In the genomic region with DNA sequence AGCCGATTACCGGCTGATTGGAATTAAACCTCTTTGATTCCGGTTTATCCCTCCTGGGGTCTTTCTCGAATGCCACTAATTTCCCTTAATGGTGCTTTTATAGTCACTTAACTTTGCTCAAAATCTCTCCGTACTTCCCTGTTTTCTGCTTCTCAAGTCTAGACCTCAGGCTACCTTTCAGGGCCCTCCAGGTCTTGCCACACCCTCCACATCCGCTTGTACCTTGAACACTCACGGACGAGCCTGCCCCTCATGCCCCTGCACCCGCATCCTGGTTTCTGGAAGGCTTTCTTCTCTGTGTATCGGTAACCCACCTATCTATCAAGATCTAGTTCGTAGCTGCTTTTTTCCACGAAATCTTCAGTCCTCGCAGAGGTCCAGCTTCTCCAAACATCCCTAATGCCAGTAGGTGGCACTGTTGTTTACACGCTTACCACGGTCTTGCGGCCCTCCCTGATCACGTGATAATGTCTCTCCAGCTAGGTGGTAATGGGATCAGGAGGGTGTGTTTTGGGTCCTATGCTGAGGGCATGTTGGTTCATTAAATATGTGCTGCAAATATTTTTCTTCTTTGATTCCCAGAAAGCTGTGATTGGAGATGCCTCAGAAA, we compare ENCODE assay signal across 8 cellular contexts. TPM values are rescaled to one million over a fixed set of nuclear protein-coding genes. Genes with fewer than 3 reads are reported as not detected.
DNase-seq lines count a peak whose midpoint lies in the region; ATAC-seq and TF ChIP-seq lines count a peak whose summit lies in the region.

No MANE protein-coding gene starts in this region.

- CTCF ChIA-PET in Calu3 (lab: Charles Lee) (interaction anchor here (1.0 to 1.5 kb wide), 6 partner anchors 11 to 301 kb away, joined by 3 to 10 read pairs (median 4); no protein-coding TSS in a partner anchor), SK-N-SH (lab: Yijun Ruan, JAX) (interaction anchor here (0.6 to 2.5 kb wide), 26 partner anchors 9 to 343 kb away, joined by 3 to 13 read pairs (median 5); no protein-coding TSS in a partner anchor)

- peak overlapping the region; percentile 33; the same call in 1 of the 2 replicates for H3K4me2 ChIP-seq in SK-N-SH

- ATAC-seq in GM21423 (IDR thresholded peaks at IDR 0.05; ENCODE audit: unreplicated experiment) (peak; percentile 52), GM21390 (IDR thresholded peaks at IDR 0.05; ENCODE audit: unreplicated experiment) (no peak)

- H3K9me3 ChIP-seq in SK-N-SH (no peaks in the 10 kb centered on the region), thyroid gland (no peaks in the 10 kb centered on the region)

- peaks cover 13% of the 10 kb centered on the region for H3K4me1 Mint-ChIP-seq in Calu3 (ENCODE audit: low read depth, unreplicated experiment)

- DNase-seq in Calu3, result peak; percentile 66
- DNase-seq in NCI-H1048 (lab: John Stamatoyannopoulos, UW), result peak; percentile 71
- DNase-seq in SK-N-SH, result peak; percentile 84
- DNase-seq in cardiac fibroblast (ENCODE audit: low read depth in 2 of 2), result peak; percentile 57 to 60
- peak; percentile 62 for DNase-seq in kidney tubule cell (ENCODE audit: low spot score)
- DNase-seq in thyroid gland, result peak; percentile 65 to 67

- no peaks in the 10 kb centered on the region for H3K79me2 ChIP-seq in SK-N-SH (ENCODE audit: insufficient read depth)

- peaks cover 14% of the 10 kb centered on the region for H3K27me3 Mint-ChIP-seq in Calu3 (ENCODE audit: unreplicated experiment)

- H3K27ac ChIP-seq in SK-N-SH (ENCODE audit: low read depth in 2 of 2, low read length in 1 of 2), result no peak overlapping the region
- no peak overlapping the region for H3K27ac ChIP-seq in thyroid gland

- H3K4me1 ChIP-seq in SK-N-SH (ENCODE audit: control insufficient read depth in 1 of 2, insufficient read depth in 2 of 2, low read depth in 1 of 2, low read length in 1 of 2), result no peaks in the 10 kb centered on the region; a peak in 1 of 4 replicates
- no peaks in the 10 kb centered on the region for H3K4me1 ChIP-seq in thyroid gland

- no peaks in the 10 kb centered on the region for H3K36me3 ChIP-seq in SK-N-SH (replicated peaks in 1 of 2; ENCODE audit: control insufficient read depth in 1 of 2, insufficient read depth in 2 of 2, low read length in 1 of 2)
- no peaks in the 10 kb centered on the region for H3K36me3 ChIP-seq in thyroid gland

- TF ChIP-seq CTCF in Calu3 (IDR thresholded peaks at IDR 0.05; ENCODE audit: unreplicated experiment) (peak; percentile 40), SK-N-SH (IDR thresholded peaks at IDR 0.05) (peak; percentile 67), cardiac fibroblast (IDR thresholded peaks at IDR 0.05; ENCODE audit: low read depth, low read length) (peak; percentile 53), thyroid gland (IDR thresholded peaks at IDR 0.05) (peak in 5 of 6 experiments; percentile 45 to 80 (median 76))

- peaks cover 35% of the 10 kb centered on the region; the same call in 1 of the 2 replicates for H3K27me3 ChIP-seq in SK-N-SH (ENCODE audit: insufficient read depth)
- no peaks in the 10 kb centered on the region for H3K27me3 ChIP-seq in thyroid gland

- peak overlapping the region; percentile 3 for H3K27ac Mint-ChIP-seq in Calu3 (ENCODE audit: unreplicated experiment)

- peak overlapping the region; percentile 9 for H3K4me3 Mint-ChIP-seq in Calu3 (ENCODE audit: low read depth, unreplicated experiment)

- TF ChIP-seq EP300 in SK-N-SH (IDR thresholded peaks at IDR 0.05; ENCODE audit: borderline replicate concordance in 1 of 2, low read depth in 1 of 2, low read length in 1 of 2), result no peak

- POLR2A ChIA-PET in SK-N-SH (lab: Yijun Ruan, JAX), result no interaction called here

- H3K4me3 ChIP-seq in SK-N-SH (ENCODE audit: low read depth in 2 of 2, low read length in 1 of 2) (peak overlapping the region in 1 of 2 experiments; percentile 29; a peak in 1 of 4 replicates), cardiac fibroblast (replicated peaks in 1 of 2; ENCODE audit: low read depth in 2 of 2, low read length in 2 of 2) (no peak overlapping the region), thyroid gland (replicated peaks in 1 of 3) (no peak overlapping the region)

- no peaks in the 10 kb centered on the region for H3K36me3 Mint-ChIP-seq in Calu3 (ENCODE audit: insufficient read depth, unreplicated experiment)

- WGBS in SK-N-SH (ENCODE audit: low lambda C conversion rate), result 13% methylated on average over 17 of the region's 17 CpGs
- 28 to 29% methylated on average over 17 of the region's 17 CpGs for WGBS in thyroid gland, 2 donors

- H3K9me3 Mint-ChIP-seq in Calu3 (ENCODE audit: low read depth, unreplicated experiment), result no peaks in the 10 kb centered on the region

- TF ChIP-seq RAD21 in SK-N-SH (IDR thresholded peaks at IDR 0.05; ENCODE audit: low read length), result peak; percentile 61

- no peak for TF ChIP-seq POLR2A in thyroid gland (IDR thresholded peaks at IDR 0.05)

- no peak overlapping the region for H2AFZ ChIP-seq in SK-N-SH (ENCODE audit: low read depth)

- no peaks in the 10 kb centered on the region for H3F3A ChIP-seq in SK-N-SH (replicated peaks; ENCODE audit: insufficient read depth)

- H4K20me1 ChIP-seq in SK-N-SH (ENCODE audit: insufficient read depth), result no peaks in the 10 kb centered on the region

- BruUV-seq in Calu3 (replicated peaks; lab: Mats Ljungman, UMichigan), result no TSS peak

- no peaks in the 10 kb centered on the region for H3K9me2 ChIP-seq in SK-N-SH

- intact Hi-C loops in Calu3 (cut with micrococcal nuclease; ENCODE audit: unreplicated experiment) (no loop called here), thyroid gland (cut with DNase I) (loop anchor here (2.0 kb wide), 1 partner anchor 33 kb away; no protein-coding TSS in a partner anchor)

- no peak overlapping the region for H3K9ac ChIP-seq in SK-N-SH

TF ChIP-seq in SK-N-SH, 30 proteins besides CTCF, POLR2A, EP300 and RAD21 (continues in another document):
- TF ChIP-seq POLR2AphosphoS5 (IDR thresholded peaks at IDR 0.05; ENCODE audit: low read depth, low read length) (no peak), MXI1 (IDR thresholded peaks at IDR 0.05; ENCODE audit: low read depth, low read length) (no peak), NRF1 (IDR thresholded peaks at IDR 0.05; ENCODE audit: low read depth, low read length) (no peak), RCOR1 (IDR thresholded peaks at IDR 0.05; ENCODE audit: low read length) (0 out of 2 replicates have a peak, but pooled peaks have one; percentile 16), RXRA (IDR thresholded peaks at IDR 0.05; ENCODE audit: borderline replicate concordance, low read depth) (no peak), EZH2phosphoT487 (IDR thresholded peaks at IDR 0.05; ENCODE audit: borderline replicate concordance, low read depth) (no peak), SMC3 (IDR thresholded peaks at IDR 0.05; ENCODE audit: low read depth, low read length) (peak; percentile 52), FOXJ3 (CRISPR knock-in tag; IDR thresholded peaks at IDR 0.05) (no peak), CHD2 (IDR thresholded peaks at IDR 0.05; ENCODE audit: low read length, partially characterized antibody) (no peak), TAF1 (IDR thresholded peaks at IDR 0.05; ENCODE audit: borderline replicate concordance, low read depth, low read length) (no peak)
- TF ChIP-seq, protein P1, sequence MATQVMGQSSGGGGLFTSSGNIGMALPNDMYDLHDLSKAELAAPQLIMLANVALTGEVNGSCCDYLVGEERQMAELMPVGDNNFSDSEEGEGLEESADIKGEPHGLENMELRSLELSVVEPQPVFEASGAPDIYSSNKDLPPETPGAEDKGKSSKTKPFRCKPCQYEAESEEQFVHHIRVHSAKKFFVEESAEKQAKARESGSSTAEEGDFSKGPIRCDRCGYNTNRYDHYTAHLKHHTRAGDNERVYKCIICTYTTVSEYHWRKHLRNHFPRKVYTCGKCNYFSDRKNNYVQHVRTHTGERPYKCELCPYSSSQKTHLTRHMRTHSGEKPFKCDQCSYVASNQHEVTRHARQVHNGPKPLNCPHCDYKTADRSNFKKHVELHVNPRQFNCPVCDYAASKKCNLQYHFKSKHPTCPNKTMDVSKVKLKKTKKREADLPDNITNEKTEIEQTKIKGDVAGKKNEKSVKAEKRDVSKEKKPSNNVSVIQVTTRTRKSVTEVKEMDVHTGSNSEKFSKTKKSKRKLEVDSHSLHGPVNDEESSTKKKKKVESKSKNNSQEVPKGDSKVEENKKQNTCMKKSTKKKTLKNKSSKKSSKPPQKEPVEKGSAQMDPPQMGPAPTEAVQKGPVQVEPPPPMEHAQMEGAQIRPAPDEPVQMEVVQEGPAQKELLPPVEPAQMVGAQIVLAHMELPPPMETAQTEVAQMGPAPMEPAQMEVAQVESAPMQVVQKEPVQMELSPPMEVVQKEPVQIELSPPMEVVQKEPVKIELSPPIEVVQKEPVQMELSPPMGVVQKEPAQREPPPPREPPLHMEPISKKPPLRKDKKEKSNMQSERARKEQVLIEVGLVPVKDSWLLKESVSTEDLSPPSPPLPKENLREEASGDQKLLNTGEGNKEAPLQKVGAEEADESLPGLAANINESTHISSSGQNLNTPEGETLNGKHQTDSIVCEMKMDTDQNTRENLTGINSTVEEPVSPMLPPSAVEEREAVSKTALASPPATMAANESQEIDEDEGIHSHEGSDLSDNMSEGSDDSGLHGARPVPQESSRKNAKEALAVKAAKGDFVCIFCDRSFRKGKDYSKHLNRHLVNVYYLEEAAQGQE (IDR thresholded peaks at IDR 0.05; ENCODE audit: low read depth, low read length), result no peak
- TF ChIP-seq, protein P2, sequence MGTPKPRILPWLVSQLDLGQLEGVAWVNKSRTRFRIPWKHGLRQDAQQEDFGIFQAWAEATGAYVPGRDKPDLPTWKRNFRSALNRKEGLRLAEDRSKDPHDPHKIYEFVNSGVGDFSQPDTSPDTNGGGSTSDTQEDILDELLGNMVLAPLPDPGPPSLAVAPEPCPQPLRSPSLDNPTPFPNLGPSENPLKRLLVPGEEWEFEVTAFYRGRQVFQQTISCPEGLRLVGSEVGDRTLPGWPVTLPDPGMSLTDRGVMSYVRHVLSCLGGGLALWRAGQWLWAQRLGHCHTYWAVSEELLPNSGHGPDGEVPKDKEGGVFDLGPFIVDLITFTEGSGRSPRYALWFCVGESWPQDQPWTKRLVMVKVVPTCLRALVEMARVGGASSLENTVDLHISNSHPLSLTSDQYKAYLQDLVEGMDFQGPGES (IDR thresholded peaks at IDR 0.05; ENCODE audit: low read depth, low read length), result no peak
- TF ChIP-seq, protein P3, sequence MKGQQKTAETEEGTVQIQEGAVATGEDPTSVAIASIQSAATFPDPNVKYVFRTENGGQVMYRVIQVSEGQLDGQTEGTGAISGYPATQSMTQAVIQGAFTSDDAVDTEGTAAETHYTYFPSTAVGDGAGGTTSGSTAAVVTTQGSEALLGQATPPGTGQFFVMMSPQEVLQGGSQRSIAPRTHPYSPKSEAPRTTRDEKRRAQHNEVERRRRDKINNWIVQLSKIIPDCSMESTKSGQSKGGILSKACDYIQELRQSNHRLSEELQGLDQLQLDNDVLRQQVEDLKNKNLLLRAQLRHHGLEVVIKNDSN (IDR thresholded peaks at IDR 0.05; ENCODE audit: borderline replicate concordance, low read depth), result peak; percentile 88

RNA-seq across cellular contexts. Expression of a gene that starts 13.8 kb away (rescaled TPM):
- total RNA-seq in Calu3 (2022), result 0.15 and 0.40 TPM in 2 replicates
- polyA plus RNA-seq in SK-N-SH (2012; rRNA removed), result not detected in 2 replicates
- polyA plus RNA-seq in SK-N-SH (2012; cell fraction: cytosol; rRNA removed), result not detected in 2 replicates
- polyA plus RNA-seq in SK-N-SH (2012; cell fraction: nucleus; rRNA removed), result not detected in 2 replicates
- under 1 TPM in 1 of 4 donors, not detected in 3; 0.27 TPM for total RNA-seq in thyroid gland
